ENCODE assay signal across 12 cellular contexts in the genomic region with DNA sequence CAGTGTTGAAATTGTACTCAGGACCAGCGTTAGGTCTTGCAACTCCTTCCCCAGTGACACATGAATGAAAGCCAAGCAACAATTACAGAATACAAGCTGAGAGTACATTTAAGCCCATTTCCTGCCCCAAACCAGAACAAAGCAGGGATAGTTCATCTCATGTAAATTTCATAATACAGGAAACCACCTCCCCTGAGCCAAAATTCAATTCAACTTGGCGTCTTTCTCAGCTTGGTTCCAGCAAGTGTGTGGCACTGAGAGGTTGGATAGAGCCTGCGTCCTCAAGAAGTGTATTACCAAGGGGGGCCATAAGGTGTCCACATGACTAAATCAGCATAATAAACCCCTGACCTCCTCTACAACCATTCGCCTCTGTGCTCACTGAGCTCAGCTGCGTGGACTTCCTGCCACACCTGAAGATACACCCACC.
A peak's percentile ranks its signal among the peaks of the same experiment; 100 is the strongest.
DNase-seq lines count a peak whose midpoint lies in the region; ATAC-seq, FAIRE-seq and TF ChIP-seq lines count a peak whose summit lies in the region.
"Had no signal": no experiment of that assay in that cellular context is flagged by ENCODE, and none has a peak within 500 bp of the region (broad histone marks: within the 10 kb centered on the region; RNA-seq: fewer than 3 reads in every experiment).

No MANE protein-coding gene starts in this region.

- POLR2A ChIA-PET in WTC11 (lab: Charles Lee), result no interaction called here

- no peaks in the 10 kb centered on the region for H3K9me3 Mint-ChIP-seq in WTC11
- H3K9me3 Mint-ChIP-seq in central memory CD8-positive, alpha-beta T cell, result no peaks in the 10 kb centered on the region
- H3K9me3 Mint-ChIP-seq in stimulated activated effector memory CD8-positive, alpha-beta T cell treated with anti-CD3 and anti-CD28 coated beads, Interleukin-12 subunit alpha, Interleukin-12 subunit beta, amount 100 ng/mL, for 72 hours, result no peaks in the 10 kb centered on the region

- no peak overlapping the region for H3K4me3 Mint-ChIP-seq in WTC11
- H3K4me3 Mint-ChIP-seq in central memory CD8-positive, alpha-beta T cell, result peak overlapping the region; percentile 17
- peak overlapping the region; percentile 52 for H3K4me3 Mint-ChIP-seq in stimulated activated effector memory CD8-positive, alpha-beta T cell treated with anti-CD3 and anti-CD28 coated beads, Interleukin-12 subunit alpha, Interleukin-12 subunit beta, amount 100 ng/mL, for 72 hours

- H3K27me3 Mint-ChIP-seq in WTC11 (ENCODE audit: low read depth), result peaks cover 4% of the 10 kb centered on the region
- H3K27me3 Mint-ChIP-seq in central memory CD8-positive, alpha-beta T cell, result no peaks in the 10 kb centered on the region

- no peak for FAIRE-seq in HTR-8/SVneo (lab: Jason Lieb, UNC)
- FAIRE-seq: endometrium, K562 had no signal

- CTCF ChIA-PET in WTC11 (lab: Charles Lee), result interaction anchor here (1.2 kb wide), 1 partner anchor 12 kb away, joined by 6 read pairs; no protein-coding TSS in a partner anchor

- no peak overlapping the region for H3K27ac Mint-ChIP-seq in WTC11
- H3K27ac Mint-ChIP-seq in central memory CD8-positive, alpha-beta T cell (ENCODE audit: low read depth), result no peak overlapping the region
- H3K27ac Mint-ChIP-seq in stimulated activated effector memory CD8-positive, alpha-beta T cell treated with anti-CD3 and anti-CD28 coated beads, Interleukin-12 subunit alpha, Interleukin-12 subunit beta, amount 100 ng/mL, for 72 hours, result peak overlapping the region; percentile 92

- peaks cover 42% of the 10 kb centered on the region for H3K4me1 Mint-ChIP-seq in WTC11
- peaks cover 60% of the 10 kb centered on the region for H3K4me1 Mint-ChIP-seq in central memory CD8-positive, alpha-beta T cell
- H3K4me1 Mint-ChIP-seq in stimulated activated effector memory CD8-positive, alpha-beta T cell treated with anti-CD3 and anti-CD28 coated beads, Interleukin-12 subunit alpha, Interleukin-12 subunit beta, amount 100 ng/mL, for 72 hours, result peaks cover 66% of the 10 kb centered on the region

- DNase-seq in activated CD8-positive, alpha-beta memory T cell treated with anti-CD3 and anti-CD28 coated beads for 24 hours, result peak; percentile 66
- no peak for DNase-seq in activated CD8-positive, alpha-beta memory T cell treated with anti-CD3 and anti-CD28 coated beads, Interleukin-2, amount 50 U/mL, for 4 hours
- DNase-seq in WTC11 (ENCODE audit: low spot score) (no peak), HTR-8/SVneo (ENCODE audit: insufficient read length, low spot score) (no peak), SIG-M5 (lab: John Stamatoyannopoulos, UW) (no peak), H4 (ENCODE audit: low spot score) (no peak)
- DNase-seq in central memory CD8-positive, alpha-beta T cell (ENCODE audit: low spot score in 2 of 2), result peak in 1 of 2 donors; percentile 24
- DNase-seq in stimulated activated effector memory CD8-positive, alpha-beta T cell treated with anti-CD3 and anti-CD28 coated beads, Interleukin-12 subunit alpha, Interleukin-12 subunit beta, amount 100 ng/mL, for 72 hours (ENCODE audit: low spot score in 2 of 2), result peak in 1 of 2 donors; percentile 64
- DNase-seq: NK-92 treated with Interleukin-12 subunit alpha and Interleukin-12 subunit beta, amount 100 ng/mL, for 24 hours; retina had no signal

- H3K36me3 Mint-ChIP-seq in WTC11, result no peaks in the 10 kb centered on the region
- peaks cover 4% of the 10 kb centered on the region for H3K36me3 Mint-ChIP-seq in central memory CD8-positive, alpha-beta T cell (ENCODE audit: insufficient read depth)
- H3K36me3 Mint-ChIP-seq in stimulated activated effector memory CD8-positive, alpha-beta T cell treated with anti-CD3 and anti-CD28 coated beads, Interleukin-12 subunit alpha, Interleukin-12 subunit beta, amount 100 ng/mL, for 72 hours, result no peaks in the 10 kb centered on the region

- no peak for TF ChIP-seq CTCF in WTC11 (IDR thresholded peaks at IDR 0.05)

- ATAC-seq in WTC11, result peak; percentile 42; the same call in 1 of the 2 replicates
- peak; percentile 67 for ATAC-seq in central memory CD8-positive, alpha-beta T cell (replicated peaks; ENCODE audit: extremely low read depth, poor library complexity, severe bottlenecking)
- ATAC-seq in stimulated activated effector memory CD8-positive, alpha-beta T cell treated with anti-CD3 and anti-CD28 coated beads, Interleukin-12 subunit alpha, Interleukin-12 subunit beta, amount 100 ng/mL, for 72 hours, result peak; percentile 40
- ATAC-seq: K562 had no signal

TF ChIP-seq in WTC11, 78 proteins besides CTCF, POLR2A, EP300 and RAD21:
- no peak for TF ChIP-seq TEAD1 (CRISPR knock-in tag; IDR thresholded peaks at IDR 0.05)
